ENCODE assay signal across 8 cellular contexts in genomic region chr19:2015611-2015950, GRCh38. TPM values are rescaled to one million over a fixed set of nuclear protein-coding genes. Genes with fewer than 3 reads are reported as not detected.
A peak's percentile ranks its signal among the peaks of the same experiment; 100 is the strongest.
DNase-seq lines count a peak whose midpoint lies in the region; ATAC-seq and TF ChIP-seq lines count a peak whose summit lies in the region.

TSS of gene BTBD2 (minus strand) at chr19:2015714. CDS start at chr19:2015703, 11 bp downstream.

- CTCF ChIA-PET in HEK293T (lab: Yijun Ruan, JAX), result no interaction called here

- no peak within 1 kb of the TSS for H3K9ac ChIP-seq in rectal smooth muscle tissue (ENCODE audit: low read length)

- peaks cover 2% of the 10 kb centered on the region; the same call in 1 of the 2 replicates for H3K36me3 ChIP-seq in BE2C
- no peaks in the 10 kb centered on the region for H3K36me3 ChIP-seq in SJSA1
- no peaks in the 10 kb centered on the region for H3K36me3 ChIP-seq in rectal smooth muscle tissue (ENCODE audit: control insufficient read depth, insufficient read depth, low read length)

- no peak for ATAC-seq in right cardiac atrium
- ATAC-seq in HG02970 (IDR thresholded peaks at IDR 0.05; ENCODE audit: low FRiP score, unreplicated experiment), result no peak
- no peak for ATAC-seq in GM21528 (IDR thresholded peaks at IDR 0.05; ENCODE audit: low FRiP score, unreplicated experiment)

- H3K27ac ChIP-seq in SJSA1 (no peak within 1 kb of the TSS), right cardiac atrium (ENCODE audit: low read length) (peak within 1 kb of the TSS; percentile 62), rectal smooth muscle tissue (ENCODE audit: low read depth, low read length) (peak within 1 kb of the TSS; percentile 62)

- POLR2A ChIA-PET in HEK293T (lab: Yijun Ruan, JAX), result no interaction called here

- peak within 1 kb of the TSS; percentile 58 for H3K4me3 ChIP-seq in BE2C (ENCODE audit: low read depth, low read length)
- peak within 1 kb of the TSS; percentile 51 for H3K4me3 ChIP-seq in SJSA1
- peak within 1 kb of the TSS; percentile 91 for H3K4me3 ChIP-seq in right cardiac atrium (ENCODE audit: low read length)
- H3K4me3 ChIP-seq in rectal smooth muscle tissue (ENCODE audit: low read length), result peak within 1 kb of the TSS; percentile 78

- peaks cover 3% of the 10 kb centered on the region; the same call in 1 of the 2 replicates for H3K4me1 ChIP-seq in BE2C
- 0 out of 2 replicates have a peak, but pooled peaks cover 3% of the 10 kb centered on the region for H3K4me1 ChIP-seq in SJSA1 (replicated peaks)
- H3K4me1 ChIP-seq in right cardiac atrium (ENCODE audit: control insufficient read depth, insufficient read depth, low read length), result peaks cover 2% of the 10 kb centered on the region
- no peaks in the 10 kb centered on the region for H3K4me1 ChIP-seq in rectal smooth muscle tissue (ENCODE audit: control insufficient read depth, insufficient read depth, low read length)

- DNase-seq in BE2C (peak; percentile 59), HEK293T (ENCODE audit: extremely low spot score) (peak; percentile 68), SJSA1 (ENCODE audit: low read depth in 1 of 2, low spot score in 2 of 2) (no peak), anterior cingulate cortex (lab: John Stamatoyannopoulos, UW) (peak in 41 of 58 donors; percentile 9 to 74 (median 43)), right cardiac atrium (peak; percentile 56 to 85 (median 75))

- no peaks in the 10 kb centered on the region for H3K27me3 ChIP-seq in BE2C
- H3K27me3 ChIP-seq in SJSA1 (replicated peaks), result no peaks in the 10 kb centered on the region
- H3K27me3 ChIP-seq in right cardiac atrium (ENCODE audit: control insufficient read depth, insufficient read depth), result no peaks in the 10 kb centered on the region
- no peaks in the 10 kb centered on the region for H3K27me3 ChIP-seq in rectal smooth muscle tissue (ENCODE audit: control insufficient read depth, insufficient read depth, low read length)

- WGBS in right cardiac atrium, result under 1% methylated on average over 19 of the region's 19 CpGs

- no peaks in the 10 kb centered on the region for H3K9me3 ChIP-seq in BE2C
- no peaks in the 10 kb centered on the region for H3K9me3 ChIP-seq in SJSA1 (replicated peaks)
- H3K9me3 ChIP-seq in right cardiac atrium (ENCODE audit: control insufficient read depth, low read length), result no peaks in the 10 kb centered on the region

- intact Hi-C loops in right cardiac atrium (cut with DNase I), result loop anchor here in 1 of 4 donors (5.0 kb wide), 1 partner anchor 57 kb away; no protein-coding TSS in a partner anchor

- no peak for TF ChIP-seq CTCF in BE2C (IDR thresholded peaks at IDR 0.05; ENCODE audit: low read depth, low read length)

TF ChIP-seq in HEK293T, 16 proteins besides CTCF, POLR2A, EP300 and RAD21:
- no peak for TF ChIP-seq HDGF (IDR thresholded peaks at IDR 0.05; ENCODE audit: borderline replicate concordance)
- TF ChIP-seq NFRKB (IDR thresholded peaks at IDR 0.05), result no peak
- no peak for TF ChIP-seq ZNF384 (IDR thresholded peaks at IDR 0.05)
- no peak for TF ChIP-seq ARNT (IDR thresholded peaks at IDR 0.05)
- TF ChIP-seq FOXK2 (IDR thresholded peaks at IDR 0.05), result no peak
- TF ChIP-seq TARDBP (IDR thresholded peaks at IDR 0.05), result no peak
- TF ChIP-seq PKNOX1 (IDR thresholded peaks at IDR 0.05), result no peak
- TF ChIP-seq L3MBTL2 (conservative IDR thresholded peaks at IDR 0.05), result no peak
- TF ChIP-seq SP1 (IDR thresholded peaks at IDR 0.05), result no peak
- no peak for TF ChIP-seq CTBP1 (IDR thresholded peaks at IDR 0.05; ENCODE audit: borderline replicate concordance)
- no peak for TF ChIP-seq FOXA1 (IDR thresholded peaks at IDR 0.05)
- TF ChIP-seq ELF4 (IDR thresholded peaks at IDR 0.05), result no peak
- TF ChIP-seq BHLHE40 (IDR thresholded peaks at IDR 0.05; ENCODE audit: borderline replicate concordance), result no peak
- TF ChIP-seq FOXM1 (IDR thresholded peaks at IDR 0.05; ENCODE audit: borderline replicate concordance), result no peak
- no peak for TF ChIP-seq LEF1 (IDR thresholded peaks at IDR 0.05; ENCODE audit: borderline replicate concordance)
- TF ChIP-seq SUZ12 (IDR thresholded peaks at IDR 0.05), result no peak

RNA-seq across cellular contexts. Expression of gene BTBD2, which starts in this region (rescaled TPM):
- polyA plus RNA-seq in BE2C (2012; ENCODE audit: insufficient read depth, insufficient read length, low read depth), result 80.0 TPM
- 25.7 and 32.6 TPM in 2 replicates for total RNA-seq in SJSA1 (2014; rRNA removed; shearing (Covaris generic))
- 10 to 100 TPM; 52.7 to 68.4 (median 62.2) TPM for total RNA-seq in right cardiac atrium
- 39.3 TPM for polyA plus RNA-seq in right cardiac atrium

Comparison
In these comparisons a context has a peak if more than half of its experiments do, and no peak if none do; other contexts are left out.
1. DNase-seq: peak in BE2C (single experiment), HEK293T (single experiment), anterior cingulate cortex (41 of 58) and right cardiac atrium (3 of 3); none in SJSA1 (0 of 2).
2. Peak in every context shown above with its lines, with median percentiles within 50 percentile points of each other: H3K4me3 ChIP-seq.